Comparison of ENCODE assay signal across 12 cellular contexts in genomic region chr6:34177181-34177591, GRCh38. TPM values are rescaled to one million over a fixed set of nuclear protein-coding genes. Genes with fewer than 3 reads are reported as not detected.
"Had no signal": no experiment of that assay in that cellular context is flagged by ENCODE, and none has a peak within 500 bp of the region (broad histone marks: within the 10 kb centered on the region; RNA-seq: fewer than 3 reads in every experiment).

No MANE protein-coding gene starts in this region.

- H3K4me1 ChIP-seq: gastrocnemius medialis, tibial nerve had no signal

- H3K4me3 ChIP-seq: gastrocnemius medialis, heart right ventricle, SK-N-MC, tibial nerve had no signal

- H3K36me3 Mint-ChIP-seq: activated naive CD4-positive, alpha-beta T cell treated with anti-CD3 and anti-CD28 coated beads, Interleukin-2, amount 10 ng/mL, durations not matched to agents 7 days and 5 days had no signal

- H3K9me3 ChIP-seq: gastrocnemius medialis, heart right ventricle, tibial nerve had no signal

- H3K9me3 Mint-ChIP-seq: activated naive CD4-positive, alpha-beta T cell treated with anti-CD3 and anti-CD28 coated beads, Interleukin-2, amount 10 ng/mL, durations not matched to agents 7 days and 5 days; effector memory CD8-positive, alpha-beta T cell; T-helper 1 cell treated with Interleukin-12 subunit alpha and Interleukin-12 subunit beta and Interleukin-4 antibody, amounts not matched to agents 30 μg/mL and 1 μg/mL, for 36 hours had no signal

- H3K27ac Mint-ChIP-seq: activated naive CD4-positive, alpha-beta T cell treated with anti-CD3 and anti-CD28 coated beads, Interleukin-2, amount 10 ng/mL, durations not matched to agents 7 days and 5 days; T-helper 1 cell treated with Interleukin-12 subunit alpha and Interleukin-12 subunit beta and Interleukin-4 antibody, amounts not matched to agents 30 μg/mL and 1 μg/mL, for 36 hours had no signal

- H3K36me3 ChIP-seq: gastrocnemius medialis, heart right ventricle, tibial nerve had no signal

- DNase-seq: activated naive CD4-positive, alpha-beta T cell treated with anti-CD3 and anti-CD28 coated beads, Interleukin-2, amount 10 ng/mL, durations not matched to agents 7 days and 5 days; central memory CD4-positive, alpha-beta T cell; effector memory CD8-positive, alpha-beta T cell; gastrocnemius medialis; heart right ventricle; left ventricle myocardium superior; stimulated activated CD4-positive, alpha-beta T cell treated with anti-CD3 and anti-CD28 coated beads, Interleukin-15, amount 100 ng/mL, for 24 hours; stimulated activated CD4-positive, alpha-beta T cell treated with anti-CD3 and anti-CD28 coated beads, Interleukin-4, amount 100 ng/mL, for 4 hours had no signal

- H3K27me3 ChIP-seq: gastrocnemius medialis, tibial nerve had no signal

- ATAC-seq: effector memory CD8-positive, alpha-beta T cell; gastrocnemius medialis; heart right ventricle; left ventricle myocardium superior had no signal

- H3K4me3 Mint-ChIP-seq: activated naive CD4-positive, alpha-beta T cell treated with anti-CD3 and anti-CD28 coated beads, Interleukin-2, amount 10 ng/mL, durations not matched to agents 7 days and 5 days; effector memory CD8-positive, alpha-beta T cell; T-helper 1 cell treated with Interleukin-12 subunit alpha and Interleukin-12 subunit beta and Interleukin-4 antibody, amounts not matched to agents 30 μg/mL and 1 μg/mL, for 36 hours had no signal

- H3K27ac ChIP-seq: epithelial cell of prostate, gastrocnemius medialis, heart right ventricle, SK-N-MC, tibial nerve had no signal

RNA-seq across cellular contexts. Expression of gene GRM4, which starts 31.3 kb away (rescaled TPM):
- total RNA-seq: heart right ventricle, left ventricle myocardium superior, tibial nerve had no signal
- polyA plus RNA-seq: heart right ventricle had no signal
